11 cellular contexts compared by ENCODE assay signal in the genomic region with DNA sequence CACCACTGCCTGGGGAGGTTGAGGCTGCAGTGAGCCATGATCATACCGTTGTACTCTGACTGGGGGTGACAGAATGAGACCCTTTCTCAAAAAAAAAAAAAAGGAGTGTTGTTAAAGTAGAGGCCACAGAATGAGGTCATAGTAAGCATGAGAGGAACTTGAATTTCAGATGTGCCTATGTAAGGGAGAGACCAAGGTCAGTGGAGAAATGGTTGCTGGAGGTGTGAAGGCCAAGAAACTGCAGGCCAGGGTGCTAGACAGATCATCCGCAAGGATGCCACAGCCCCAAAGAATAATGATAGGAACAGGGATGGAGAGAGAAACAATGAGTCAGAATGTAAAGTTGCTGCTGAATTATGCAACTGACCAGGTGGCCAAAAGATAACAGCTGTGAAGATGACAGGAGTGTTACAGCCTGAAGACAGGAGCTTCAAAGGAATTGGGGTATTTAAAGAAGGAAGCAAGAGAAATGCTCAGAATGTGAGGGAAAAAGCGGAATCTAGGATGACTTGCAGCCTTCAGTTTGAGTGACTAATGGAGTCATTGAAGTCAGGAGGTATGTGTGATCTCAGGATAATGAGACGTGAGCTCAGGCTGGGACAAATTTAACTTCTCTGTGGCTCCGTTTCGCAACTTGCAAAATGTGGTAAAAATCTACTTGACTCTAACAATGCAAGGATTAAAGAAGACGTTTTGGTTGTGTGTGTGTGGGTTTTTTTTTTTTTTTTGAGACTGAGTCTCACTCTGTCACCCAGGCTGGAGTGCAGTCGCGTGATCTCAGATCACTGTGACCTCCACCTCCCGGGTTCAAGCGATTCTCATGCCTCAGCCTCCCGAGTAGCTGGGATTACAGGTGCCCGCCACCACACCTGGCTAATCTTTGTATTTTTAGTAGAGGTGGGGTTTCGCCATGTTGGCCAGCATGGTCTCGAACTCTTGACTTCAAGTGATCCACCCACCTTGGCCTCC. TPM values are rescaled to one million over a fixed set of nuclear protein-coding genes. Genes with fewer than 3 reads are reported as not detected.
A peak's percentile ranks its signal among the peaks of the same experiment; 100 is the strongest.
DNase-seq lines count a peak whose midpoint lies in the region; ATAC-seq and TF ChIP-seq lines count a peak whose summit lies in the region.
"Had no signal": no experiment of that assay in that cellular context is flagged by ENCODE, and none has a peak within 500 bp of the region (broad histone marks: within the 10 kb centered on the region; RNA-seq: fewer than 3 reads in every experiment).

No MANE protein-coding gene starts in this region.

- dilution Hi-C loops in mammary epithelial cell (cut with HindIII; ENCODE audit: low sequenced_read_pairs): no loop called here

- no peaks in the 10 kb centered on the region for H3K36me3 ChIP-seq in mammary epithelial cell (ENCODE audit: insufficient read depth, low read length)

- no peak for ATAC-seq in T-helper 17 cell
- no peak for ATAC-seq in activated T-cell treated with anti-CD3 and anti-CD28 coated beads, Interleukin-2, amount 50 U/mL, for 4 hours

- in situ Hi-C loops in mammary epithelial cell (cut with MboI; ENCODE audit: low sequenced_read_pairs in 2 of 2): no loop called here

- DNase-seq in mammary epithelial cell: peak; percentile 40
- no peak for DNase-seq in MCF 10A (ENCODE audit: unreplicated experiment)
- DNase-seq in T-helper 17 cell: no peak
- no peak for DNase-seq in glutamatergic neuron
- DNase-seq in stimulated activated CD4-positive, alpha-beta T cell treated with anti-CD3 and anti-CD28 coated beads, Interleukin-2, amount 100 ng/mL, for 48 hours: no peak
- no peak for DNase-seq in activated T-cell treated with anti-CD3 and anti-CD28 coated beads, Interleukin-2, amount 50 U/mL, for 4 hours
- no peak for DNase-seq in activated CD4-positive, alpha-beta T cell treated with anti-CD3 and anti-CD28 coated beads, Interleukin-2, amount 10 ng/mL, durations not matched to agents 24 days and 14 days
- DNase-seq in NCI-H2107 (lab: John Stamatoyannopoulos, UW): no peak
- DNase-seq: amniotic stem cell had no signal

- no peak for TF ChIP-seq CTCF in mammary epithelial cell (conservative IDR thresholded peaks at IDR 0.05 in 1 of 2, IDR thresholded peaks at IDR 0.05 in 1 of 2; ENCODE audit: extremely low read depth in 1 of 2, insufficient read depth in 1 of 2, low read depth in 1 of 2, low read length in 2 of 2)
- no peak for TF ChIP-seq CTCF in MCF 10A (IDR thresholded peaks at IDR 0.05; ENCODE audit: unreplicated experiment)
- TF ChIP-seq CTCF in glutamatergic neuron (IDR thresholded peaks at IDR 0.05; ENCODE audit: partially characterized antibody, unreplicated experiment): no peak

- H3K4me1 ChIP-seq in mammary epithelial cell (ENCODE audit: insufficient read depth, low read length): no peaks in the 10 kb centered on the region
- H3K4me1 ChIP-seq: right lobe of liver had no signal

- H3K27ac Mint-ChIP-seq in MCF 10A (ENCODE audit: low read depth, unreplicated experiment): no peak overlapping the region
- peak overlapping the region; percentile 72 for H3K27ac Mint-ChIP-seq in T-helper 17 cell
- H3K27ac Mint-ChIP-seq in glutamatergic neuron (ENCODE audit: unreplicated experiment): peak overlapping the region; percentile 5
- H3K27ac Mint-ChIP-seq in activated CD4-positive, alpha-beta T cell treated with anti-CD3 and anti-CD28 coated beads, Interleukin-2, amount 10 ng/mL, durations not matched to agents 24 days and 14 days: no peak overlapping the region

- no peak overlapping the region for H3K4me3 ChIP-seq in mammary epithelial cell (replicated peaks in 1 of 3; ENCODE audit: insufficient read depth in 1 of 3, low read depth in 2 of 3, low read length in 3 of 3)
- H3K4me3 ChIP-seq: right lobe of liver had no signal

- H4K20me1 ChIP-seq in mammary epithelial cell (ENCODE audit: insufficient read depth, low read length): no peaks in the 10 kb centered on the region

- H3K36me3 Mint-ChIP-seq in MCF 10A (ENCODE audit: insufficient read depth, unreplicated experiment) (peaks cover 29% of the 10 kb centered on the region), T-helper 17 cell (ENCODE audit: low read depth) (peaks cover 8% of the 10 kb centered on the region), glutamatergic neuron (ENCODE audit: unreplicated experiment) (no peaks in the 10 kb centered on the region)
- peaks cover 34% of the 10 kb centered on the region for H3K36me3 Mint-ChIP-seq in activated T-cell treated with anti-CD3 and anti-CD28 coated beads, Interleukin-2, amount 50 U/mL, for 4 hours (ENCODE audit: insufficient read depth)
- H3K36me3 Mint-ChIP-seq in activated CD4-positive, alpha-beta T cell treated with anti-CD3 and anti-CD28 coated beads, Interleukin-2, amount 10 ng/mL, durations not matched to agents 24 days and 14 days (ENCODE audit: low read depth): peaks cover 22% of the 10 kb centered on the region

- H3K4me2 ChIP-seq in mammary epithelial cell (ENCODE audit: insufficient read depth, low read depth, low read length): no peak overlapping the region

- no peaks in the 10 kb centered on the region for H3K79me2 ChIP-seq in mammary epithelial cell (ENCODE audit: insufficient read depth, low read length)

- POLR2A ChIA-PET in MCF 10A (lab: Yijun Ruan, JAX): interaction anchor here (0.6 kb wide), 1 partner anchor 114 kb away, joined by 3 read pairs; no protein-coding TSS in a partner anchor

- BruUV-seq in mammary epithelial cell (replicated peaks; lab: Mats Ljungman, UMichigan) (no TSS peak), MCF 10A (replicated peaks; lab: Mats Ljungman, UMichigan) (no TSS peak)

- H3K27me3 Mint-ChIP-seq in MCF 10A (ENCODE audit: insufficient read depth, unreplicated experiment): no peaks in the 10 kb centered on the region
- H3K27me3 Mint-ChIP-seq in T-helper 17 cell: no peaks in the 10 kb centered on the region
- H3K27me3 Mint-ChIP-seq in glutamatergic neuron (ENCODE audit: unreplicated experiment): no peaks in the 10 kb centered on the region
- H3K27me3 Mint-ChIP-seq in activated T-cell treated with anti-CD3 and anti-CD28 coated beads, Interleukin-2, amount 50 U/mL, for 4 hours (ENCODE audit: low read depth): no peaks in the 10 kb centered on the region
- no peaks in the 10 kb centered on the region for H3K27me3 Mint-ChIP-seq in activated CD4-positive, alpha-beta T cell treated with anti-CD3 and anti-CD28 coated beads, Interleukin-2, amount 10 ng/mL, durations not matched to agents 24 days and 14 days

- H2AFZ ChIP-seq in mammary epithelial cell (ENCODE audit: low read depth, low read length): no peak overlapping the region

- H3K4me3 Mint-ChIP-seq in MCF 10A (ENCODE audit: unreplicated experiment) (no peak overlapping the region), T-helper 17 cell (no peak overlapping the region), glutamatergic neuron (ENCODE audit: unreplicated experiment) (no peak overlapping the region)
- no peak overlapping the region for H3K4me3 Mint-ChIP-seq in activated T-cell treated with anti-CD3 and anti-CD28 coated beads, Interleukin-2, amount 50 U/mL, for 4 hours
- no peak overlapping the region for H3K4me3 Mint-ChIP-seq in activated CD4-positive, alpha-beta T cell treated with anti-CD3 and anti-CD28 coated beads, Interleukin-2, amount 10 ng/mL, durations not matched to agents 24 days and 14 days

- 99% methylated on average over 13 of the region's 15 CpGs for WGBS in mammary epithelial cell (ENCODE audit: low coverage, missing lambda C conversion rate)

- no peak overlapping the region for H3K27ac ChIP-seq in mammary epithelial cell (ENCODE audit: insufficient read depth, low read depth, low read length)
- H3K27ac ChIP-seq: epithelial cell of prostate, right lobe of liver had no signal

- H3K27me3 ChIP-seq in mammary epithelial cell (ENCODE audit: insufficient read depth, low read length): no peaks in the 10 kb centered on the region
- H3K27me3 ChIP-seq: right lobe of liver had no signal

- intact Hi-C loops in mammary epithelial cell (cut with micrococcal nuclease) (no loop called here), MCF 10A (cut with micrococcal nuclease) (no loop called here)
- intact Hi-C loops in activated CD4-positive, alpha-beta T cell treated with anti-CD3 and anti-CD28 coated beads, Interleukin-2, amount 10 ng/mL, durations not matched to agents 24 days and 14 days (cut with micrococcal nuclease): no loop called here

- CTCF ChIA-PET in mammary epithelial cell (lab: Charles Lee; ENCODE audit: low non-redundant PET) (no interaction called here), MCF 10A (lab: Yijun Ruan, JAX) (interaction anchor here (0.7 kb wide), 1 partner anchor 110 kb away, joined by 4 read pairs; no protein-coding TSS in a partner anchor)

- H3K4me1 Mint-ChIP-seq in MCF 10A (ENCODE audit: insufficient read depth, unreplicated experiment) (peaks cover 7% of the 10 kb centered on the region), T-helper 17 cell (no peaks in the 10 kb centered on the region), glutamatergic neuron (ENCODE audit: low read depth, unreplicated experiment) (peaks cover 4% of the 10 kb centered on the region)
- no peaks in the 10 kb centered on the region for H3K4me1 Mint-ChIP-seq in activated T-cell treated with anti-CD3 and anti-CD28 coated beads, Interleukin-2, amount 50 U/mL, for 4 hours (ENCODE audit: low read depth)
- H3K4me1 Mint-ChIP-seq in activated CD4-positive, alpha-beta T cell treated with anti-CD3 and anti-CD28 coated beads, Interleukin-2, amount 10 ng/mL, durations not matched to agents 24 days and 14 days: peaks cover 3% of the 10 kb centered on the region

- no peak overlapping the region for H3K9ac ChIP-seq in mammary epithelial cell (ENCODE audit: insufficient read depth, low read length)

- H3K9me3 Mint-ChIP-seq in MCF 10A (ENCODE audit: unreplicated experiment): no peaks in the 10 kb centered on the region
- H3K9me3 Mint-ChIP-seq in glutamatergic neuron (ENCODE audit: unreplicated experiment): no peaks in the 10 kb centered on the region
- no peaks in the 10 kb centered on the region for H3K9me3 Mint-ChIP-seq in activated T-cell treated with anti-CD3 and anti-CD28 coated beads, Interleukin-2, amount 50 U/mL, for 4 hours
- H3K9me3 Mint-ChIP-seq in activated CD4-positive, alpha-beta T cell treated with anti-CD3 and anti-CD28 coated beads, Interleukin-2, amount 10 ng/mL, durations not matched to agents 24 days and 14 days: peaks cover 4% of the 10 kb centered on the region

- no peaks in the 10 kb centered on the region for H3K9me3 ChIP-seq in mammary epithelial cell (replicated peaks; ENCODE audit: insufficient read depth, low read length)
- H3K9me3 ChIP-seq in T-helper 17 cell (ENCODE audit: control insufficient read depth, low read length, poor library complexity, severe bottlenecking): no peaks in the 10 kb centered on the region
- H3K9me3 ChIP-seq: right lobe of liver had no signal

RNA-seq across cellular contexts. Expression of a gene that starts 22.2 kb away (rescaled TPM):
- 1 to 10 TPM; 1.3 to 3.8 TPM for total RNA-seq in mammary epithelial cell
- polyA plus RNA-seq in mammary epithelial cell: 0.88 TPM
- polyA minus RNA-seq in mammary epithelial cell: 2.0 TPM
- total RNA-seq in MCF 10A (2022): 0.93 and 0.98 TPM in 2 replicates
- total RNA-seq in T-helper 17 cell: 1 to 10 TPM; 4.8 TPM
- 5.0 TPM for total RNA-seq in glutamatergic neuron (ENCODE audit: unreplicated experiment)
- total RNA-seq in activated T-cell treated with anti-CD3 and anti-CD28 coated beads, Interleukin-2, amount 50 U/mL, for 4 hours: 1 to 10 TPM; 2.3 to 6.2 (median 3.2) TPM
- 3.3 and 4.2 TPM in 2 replicates for total RNA-seq in activated CD4-positive, alpha-beta T cell treated with anti-CD3 and anti-CD28 coated beads, Interleukin-2, amount 10 ng/mL, durations not matched to agents 24 days and 14 days

Comparison
In these comparisons a context has a peak if more than half of its experiments do, and no peak if none do; other contexts are left out.
1. H3K27ac Mint-ChIP-seq: peak in T-helper 17 cell (single experiment) and glutamatergic neuron (single experiment); none in MCF 10A (single experiment) and activated CD4-positive, alpha-beta T cell treated with anti-CD3 and anti-CD28 coated beads, Interleukin-2, amount 10 ng/mL, durations not matched to agents 24 days and 14 days (single experiment).